Comparison of ENCODE assay signal across 1 cellular context in genomic region chr2:58047373-58047674, GRCh38.
TF ChIP-seq lines count a peak whose summit lies in the region.

No MANE protein-coding gene starts in this region.

TF ChIP-seq in GM12878, 131 proteins besides CTCF, POLR2A, EP300 and RAD21 (continued from another document):
- TF ChIP-seq REST (IDR thresholded peaks at IDR 0.05; ENCODE audit: low read depth, low read length) = no peak
- no peak for TF ChIP-seq USF1 (IDR thresholded peaks at IDR 0.05; ENCODE audit: borderline replicate concordance, extremely low read length, insufficient read depth, low read depth, low read length)
- no peak for TF ChIP-seq SMAD5 (IDR thresholded peaks at IDR 0.05; ENCODE audit: low read depth)
- TF ChIP-seq CHD1 (IDR thresholded peaks at IDR 0.05; ENCODE audit: low read depth, low read length) = no peak
- TF ChIP-seq YY1 (IDR thresholded peaks at IDR 0.05; ENCODE audit: low read depth, low read length) = no peak
- TF ChIP-seq ZBED1 (IDR thresholded peaks at IDR 0.05; ENCODE audit: borderline replicate concordance) = 0 out of 2 replicates have a peak, but pooled peaks have one; percentile 9
- no peak for TF ChIP-seq ZBTB4 (CRISPR knock-in tag; IDR thresholded peaks at IDR 0.05)
- TF ChIP-seq KLF5 (IDR thresholded peaks at IDR 0.05; ENCODE audit: partially characterized antibody) = no peak
- no peak for TF ChIP-seq FOXM1 (IDR thresholded peaks at IDR 0.05; ENCODE audit: low read depth, low read length)
- no peak for TF ChIP-seq FOS (IDR thresholded peaks at IDR 0.05; ENCODE audit: borderline replicate concordance, extremely low read depth, insufficient read length)
